In genomic region chr15:100291106-100291505, GRCh38 we compare ENCODE assay signal across 18 cellular contexts. TPM values are rescaled to one million over a fixed set of nuclear protein-coding genes. Genes with fewer than 3 reads are reported as not detected.
DNase-seq lines count a peak whose midpoint lies in the region; ATAC-seq and TF ChIP-seq lines count a peak whose summit lies in the region.
"Had no signal": no experiment of that assay in that cellular context is flagged by ENCODE, and none has a peak within 500 bp of the region (broad histone marks: within the 10 kb centered on the region; RNA-seq: fewer than 3 reads in every experiment).

No MANE protein-coding gene starts in this region.

- TF ChIP-seq CTCF in NB4 (IDR thresholded peaks at IDR 0.05; ENCODE audit: low read depth, low read length) = no peak
- TF ChIP-seq CTCF in astrocyte of the spinal cord (IDR thresholded peaks at IDR 0.05; ENCODE audit: low read depth, low read length) = no peak
- TF ChIP-seq CTCF in mesothelial cell of epicardium (IDR thresholded peaks at IDR 0.05; ENCODE audit: unreplicated experiment) = no peak

- no peak for ATAC-seq in activated T-cell treated with anti-CD3 and anti-CD28 coated beads, Interleukin-2, amount 50 U/mL, for 4 hours
- ATAC-seq: activated CD8-positive, alpha-beta T cell treated with anti-CD3 and anti-CD28 coated beads, Interleukin-2, amount 10 ng/mL, durations not matched to agents 7 days and 5 days; gastroesophageal sphincter; T-helper 17 cell had no signal

- H3K36me3 Mint-ChIP-seq in activated T-cell treated with anti-CD3 and anti-CD28 coated beads, Interleukin-2, amount 50 U/mL, for 4 hours (ENCODE audit: insufficient read depth) = peaks cover 17% of the 10 kb centered on the region
- H3K36me3 Mint-ChIP-seq in mesothelial cell of epicardium = peaks cover 55% of the 10 kb centered on the region

- H3K4me3 Mint-ChIP-seq in activated T-cell treated with anti-CD3 and anti-CD28 coated beads, Interleukin-2, amount 50 U/mL, for 4 hours = no peak overlapping the region
- no peak overlapping the region for H3K4me3 Mint-ChIP-seq in mesothelial cell of epicardium
- H3K4me3 Mint-ChIP-seq: activated CD8-positive, alpha-beta T cell treated with anti-CD3 and anti-CD28 coated beads, Interleukin-2, amount 10 ng/mL, durations not matched to agents 7 days and 5 days; central memory CD8-positive, alpha-beta T cell; T-helper 17 cell had no signal

- H3K4me1 Mint-ChIP-seq in activated T-cell treated with anti-CD3 and anti-CD28 coated beads, Interleukin-2, amount 50 U/mL, for 4 hours (ENCODE audit: low read depth) = peaks cover 10% of the 10 kb centered on the region
- peaks cover 5% of the 10 kb centered on the region for H3K4me1 Mint-ChIP-seq in mesothelial cell of epicardium

- no peaks in the 10 kb centered on the region for H3K27me3 Mint-ChIP-seq in activated T-cell treated with anti-CD3 and anti-CD28 coated beads, Interleukin-2, amount 50 U/mL, for 4 hours (ENCODE audit: low read depth)
- peaks cover 1% of the 10 kb centered on the region for H3K27me3 Mint-ChIP-seq in mesothelial cell of epicardium (ENCODE audit: low read depth)
- H3K27me3 Mint-ChIP-seq: central memory CD8-positive, alpha-beta T cell; T-helper 17 cell had no signal

- peak; percentile 35 for DNase-seq in ELR (ENCODE audit: low read depth)
- peak; percentile 48 for DNase-seq in NB4 (ENCODE audit: low read depth)
- peak; percentile 48 for DNase-seq in astrocyte of the spinal cord (ENCODE audit: low read depth, low spot score)
- peak; percentile 32 for DNase-seq in kidney glomerular epithelial cell (lab: John Stamatoyannopoulos, UW)
- no peak for DNase-seq in activated T-cell treated with anti-CD3 and anti-CD28 coated beads, Interleukin-2, amount 50 U/mL, for 4 hours
- DNase-seq in activated CD8-positive, alpha-beta memory T cell treated with anti-CD3 and anti-CD28 coated beads, Interleukin-2, amount 50 U/mL, for 4 hours = no peak
- no peak for DNase-seq in stimulated activated CD4-positive, alpha-beta T cell treated with anti-CD3 and anti-CD28 coated beads, Interleukin-4, amount 100 ng/mL, for 4 hours
- DNase-seq in mesothelial cell of epicardium (ENCODE audit: low spot score in 2 of 2, unreplicated experiment in 2 of 2) = no peak
- DNase-seq: activated CD4-positive, CD25-positive, alpha-beta regulatory T cell; IMR-90; NCI-H1105; NCI-H82; ovary; T-helper 17 cell had no signal

- in situ Hi-C loops in astrocyte of the spinal cord (cut with HindIII; ENCODE audit: low sequenced_read_pairs) = no loop called here

- no peak overlapping the region for H3K27ac Mint-ChIP-seq in mesothelial cell of epicardium
- H3K27ac Mint-ChIP-seq: activated CD8-positive, alpha-beta T cell treated with anti-CD3 and anti-CD28 coated beads, Interleukin-2, amount 10 ng/mL, durations not matched to agents 7 days and 5 days; T-helper 17 cell had no signal

- H3K9me3 Mint-ChIP-seq in activated T-cell treated with anti-CD3 and anti-CD28 coated beads, Interleukin-2, amount 50 U/mL, for 4 hours = peaks cover 17% of the 10 kb centered on the region
- peaks cover 47% of the 10 kb centered on the region for H3K9me3 Mint-ChIP-seq in mesothelial cell of epicardium

- no peak overlapping the region for H3K4me3 ChIP-seq in NB4 (ENCODE audit: low read depth, low read length)
- H3K4me3 ChIP-seq in astrocyte of the spinal cord (ENCODE audit: low read depth, low read length) = no peak overlapping the region
- H3K4me3 ChIP-seq: gastroesophageal sphincter, ovary, vagina had no signal

- TF ChIP-seq POLR2A in NB4 (IDR thresholded peaks at IDR 0.05; ENCODE audit: extremely low read depth, insufficient read length) = no peak

RNA-seq across cellular contexts. Expression of gene ADAMTS17, which starts 50.7 kb away (rescaled TPM):
- 1 to 10 TPM; 2.6 to 3.9 (median 3.2) TPM for total RNA-seq in activated T-cell treated with anti-CD3 and anti-CD28 coated beads, Interleukin-2, amount 50 U/mL, for 4 hours
- total RNA-seq in mesothelial cell of epicardium = 39.4 to 42.1 TPM (median 40.2 TPM) in 3 replicates
- total RNA-seq: IMR-90 had no signal

Comparison
In these comparisons a context has a peak if more than half of its experiments do, and no peak if none do; other contexts are left out.
1. DNase-seq: peak in ELR (single experiment), NB4 (single experiment), astrocyte of the spinal cord (single experiment) and kidney glomerular epithelial cell (single experiment); none in activated T-cell treated with anti-CD3 and anti-CD28 coated beads, Interleukin-2, amount 50 U/mL, for 4 hours (single experiment), activated CD8-positive, alpha-beta memory T cell treated with anti-CD3 and anti-CD28 coated beads, Interleukin-2, amount 50 U/mL, for 4 hours (single experiment), stimulated activated CD4-positive, alpha-beta T cell treated with anti-CD3 and anti-CD28 coated beads, Interleukin-4, amount 100 ng/mL, for 4 hours (0 of 2) and mesothelial cell of epicardium (0 of 2).